In the genomic region with DNA sequence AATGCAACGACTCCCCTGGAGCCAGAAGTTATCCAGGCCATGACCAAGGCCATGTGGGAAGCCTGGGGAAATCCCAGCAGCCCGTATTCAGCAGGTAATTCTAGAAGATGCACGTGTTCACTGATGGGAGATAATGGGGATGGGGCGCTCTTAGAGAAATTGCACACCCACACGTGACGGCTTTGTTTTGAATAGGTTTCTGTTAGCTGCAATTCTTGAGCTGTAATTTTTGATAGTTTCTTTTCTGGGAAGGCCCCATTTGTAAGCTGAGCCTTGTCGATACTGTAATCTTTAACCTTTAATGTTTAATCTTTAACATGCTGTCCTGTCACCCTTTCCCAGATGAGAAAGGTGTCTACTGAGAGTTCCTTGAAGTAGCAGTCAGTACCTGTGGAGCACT, we compare ENCODE assay signal across 1 cellular context.
TF ChIP-seq lines count a peak whose summit lies in the region.

No MANE protein-coding gene starts in this region.

TF ChIP-seq in HepG2, 621 proteins besides CTCF, POLR2A, EP300 and RAD21 (continued from another document):
- TF ChIP-seq, protein P1, sequence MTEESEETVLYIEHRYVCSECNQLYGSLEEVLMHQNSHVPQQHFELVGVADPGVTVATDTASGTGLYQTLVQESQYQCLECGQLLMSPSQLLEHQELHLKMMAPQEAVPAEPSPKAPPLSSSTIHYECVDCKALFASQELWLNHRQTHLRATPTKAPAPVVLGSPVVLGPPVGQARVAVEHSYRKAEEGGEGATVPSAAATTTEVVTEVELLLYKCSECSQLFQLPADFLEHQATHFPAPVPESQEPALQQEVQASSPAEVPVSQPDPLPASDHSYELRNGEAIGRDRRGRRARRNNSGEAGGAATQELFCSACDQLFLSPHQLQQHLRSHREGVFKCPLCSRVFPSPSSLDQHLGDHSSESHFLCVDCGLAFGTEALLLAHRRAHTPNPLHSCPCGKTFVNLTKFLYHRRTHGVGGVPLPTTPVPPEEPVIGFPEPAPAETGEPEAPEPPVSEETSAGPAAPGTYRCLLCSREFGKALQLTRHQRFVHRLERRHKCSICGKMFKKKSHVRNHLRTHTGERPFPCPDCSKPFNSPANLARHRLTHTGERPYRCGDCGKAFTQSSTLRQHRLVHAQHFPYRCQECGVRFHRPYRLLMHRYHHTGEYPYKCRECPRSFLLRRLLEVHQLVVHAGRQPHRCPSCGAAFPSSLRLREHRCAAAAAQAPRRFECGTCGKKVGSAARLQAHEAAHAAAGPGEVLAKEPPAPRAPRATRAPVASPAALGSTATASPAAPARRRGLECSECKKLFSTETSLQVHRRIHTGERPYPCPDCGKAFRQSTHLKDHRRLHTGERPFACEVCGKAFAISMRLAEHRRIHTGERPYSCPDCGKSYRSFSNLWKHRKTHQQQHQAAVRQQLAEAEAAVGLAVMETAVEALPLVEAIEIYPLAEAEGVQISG (CRISPR knock-in tag; IDR thresholded peaks at IDR 0.05), result no peak
TF ChIP-seq in HepG2: peak in this region for 5.
